In genomic region chrX:790780-791360, GRCh38 we compare ENCODE assay signal across 18 cellular contexts.
"Had no signal": no experiment of that assay in that cellular context is flagged by ENCODE, and none has a peak within 500 bp of the region (broad histone marks: within the 10 kb centered on the region; RNA-seq: fewer than 3 reads in every experiment).

No MANE protein-coding gene starts in this region.

- DNase-seq: activated CD4-positive, alpha-beta memory T cell treated with anti-CD3 and anti-CD28 coated beads, Interleukin-2, amount 10 ng/mL, durations not matched to agents 7 days and 5 days; activated CD4-positive, alpha-beta T cell treated with anti-CD3 and anti-CD28 coated beads for 36 hours; activated CD8-positive, alpha-beta memory T cell treated with anti-CD3 and anti-CD28 coated beads, Interleukin-2, amount 10 ng/mL, durations not matched to agents 7 days and 5 days; activated naive CD4-positive, alpha-beta T cell treated with Interleukin-2 at 50 U/mL for 16 hours; activated naive CD8-positive, alpha-beta T cell treated with anti-CD3 and anti-CD28 coated beads, Interleukin-2, amount 10 ng/mL, durations not matched to agents 7 days and 5 days; amygdala; body of pancreas; dorsolateral prefrontal cortex; foreskin keratinocyte; hypothalamus; mesenchymal stem cell; nucleus accumbens; stimulated activated CD4-positive, alpha-beta T cell treated with anti-CD3 and anti-CD28 coated beads, Interleukin-12 subunit alpha, Interleukin-12 subunit beta, amount 100 ng/mL, for 4 hours; stimulated activated CD4-positive, alpha-beta T cell treated with anti-CD3 and anti-CD28 coated beads, Interleukin-1b, Interleukin-23, amount 100 ng/mL, for 48 hours; stimulated activated naive CD4-positive, alpha-beta T cell treated with Interleukin-2 at 50 U/mL for 16 hours; SW 1271; tibial artery; uterus had no signal

- H3K4me1 ChIP-seq: body of pancreas, foreskin keratinocyte, tibial artery, uterus had no signal

- H3K4me3 ChIP-seq: body of pancreas, dorsolateral prefrontal cortex, tibial artery, uterus had no signal

- H3K36me3 ChIP-seq: tibial artery, uterus had no signal

- H3K9me3 ChIP-seq: body of pancreas, uterus had no signal

- H3K27me3 ChIP-seq: body of pancreas, foreskin keratinocyte, uterus had no signal

- H3K27ac ChIP-seq: body of pancreas, dorsolateral prefrontal cortex, foreskin keratinocyte, tibial artery, uterus had no signal
